ENCODE assay signal across 9 cellular contexts in genomic region chr1:181152892-181153633, GRCh38.
DNase-seq lines count a peak whose midpoint lies in the region; ATAC-seq and TF ChIP-seq lines count a peak whose summit lies in the region.
"Had no signal": no experiment of that assay in that cellular context is flagged by ENCODE, and none has a peak within 500 bp of the region (broad histone marks: within the 10 kb centered on the region; RNA-seq: fewer than 3 reads in every experiment).

No MANE protein-coding gene starts in this region.

- peak; percentile 44 to 45 for TF ChIP-seq POLR2A in Peyer's patch (IDR thresholded peaks at IDR 0.05)

- H3K4me1 Mint-ChIP-seq in activated T-cell treated with anti-CD3 and anti-CD28 coated beads, Interleukin-2, amount 50 U/mL, for 24 hours (ENCODE audit: low read depth), result peaks cover 59% of the 10 kb centered on the region
- H3K4me1 Mint-ChIP-seq in activated T-cell treated with anti-CD3 and anti-CD28 coated beads, Interleukin-2, amount 50 U/mL, for 4 hours (ENCODE audit: low read depth), result peaks cover 50% of the 10 kb centered on the region
- peaks cover 7% of the 10 kb centered on the region for H3K4me1 Mint-ChIP-seq in osteocyte (ENCODE audit: unreplicated experiment)

- no peaks in the 10 kb centered on the region for H3K27me3 Mint-ChIP-seq in activated T-cell treated with anti-CD3 and anti-CD28 coated beads, Interleukin-2, amount 50 U/mL, for 24 hours
- H3K27me3 Mint-ChIP-seq in activated T-cell treated with anti-CD3 and anti-CD28 coated beads, Interleukin-2, amount 50 U/mL, for 4 hours (ENCODE audit: low read depth), result no peaks in the 10 kb centered on the region
- H3K27me3 Mint-ChIP-seq in osteocyte (ENCODE audit: unreplicated experiment), result peaks cover 9% of the 10 kb centered on the region

- H3K36me3 ChIP-seq in Peyer's patch, result no peaks in the 10 kb centered on the region

- H3K27ac Mint-ChIP-seq in activated T-cell treated with anti-CD3 and anti-CD28 coated beads, Interleukin-2, amount 50 U/mL, for 24 hours, result no peak overlapping the region
- H3K27ac Mint-ChIP-seq in osteocyte (ENCODE audit: unreplicated experiment), result no peak overlapping the region

- peak overlapping the region; percentile 47 to 84 (median 74) for H3K27ac ChIP-seq in Peyer's patch
- H3K27ac ChIP-seq: 22Rv1 had no signal

- H3K36me3 Mint-ChIP-seq in activated T-cell treated with anti-CD3 and anti-CD28 coated beads, Interleukin-2, amount 50 U/mL, for 24 hours (ENCODE audit: low read depth), result no peaks in the 10 kb centered on the region
- no peaks in the 10 kb centered on the region for H3K36me3 Mint-ChIP-seq in activated T-cell treated with anti-CD3 and anti-CD28 coated beads, Interleukin-2, amount 50 U/mL, for 4 hours (ENCODE audit: insufficient read depth)
- no peaks in the 10 kb centered on the region for H3K36me3 Mint-ChIP-seq in osteocyte (ENCODE audit: unreplicated experiment)

- TF ChIP-seq CTCF in Peyer's patch (IDR thresholded peaks at IDR 0.05) (peak in 3 of 6 experiments; percentile 32 to 45 (median 33)), fibroblast of mammary gland (conservative IDR thresholded peaks at IDR 0.05; ENCODE audit: control insufficient read depth, insufficient read depth, low read depth, low read length) (peak; percentile 35), osteocyte (IDR thresholded peaks at IDR 0.05) (no peak)

- H3K27me3 ChIP-seq in Peyer's patch, result no peaks in the 10 kb centered on the region

- H3K4me3 Mint-ChIP-seq in activated T-cell treated with anti-CD3 and anti-CD28 coated beads, Interleukin-2, amount 50 U/mL, for 24 hours, result no peak overlapping the region
- H3K4me3 Mint-ChIP-seq in activated T-cell treated with anti-CD3 and anti-CD28 coated beads, Interleukin-2, amount 50 U/mL, for 4 hours, result no peak overlapping the region
- H3K4me3 Mint-ChIP-seq in osteocyte (ENCODE audit: unreplicated experiment), result no peak overlapping the region

- ATAC-seq in activated T-cell treated with anti-CD3 and anti-CD28 coated beads, Interleukin-2, amount 50 U/mL, for 4 hours, result no peak
- peak; percentile 67 for ATAC-seq in HG03039 (IDR thresholded peaks at IDR 0.05; ENCODE audit: unreplicated experiment)

- peaks cover 5 to 32% (median 23%) of the 10 kb centered on the region in 4 donors for H3K4me1 ChIP-seq in Peyer's patch

- no peaks in the 10 kb centered on the region for H3K9me3 ChIP-seq in Peyer's patch

- no peaks in the 10 kb centered on the region for H3K9me3 Mint-ChIP-seq in activated T-cell treated with anti-CD3 and anti-CD28 coated beads, Interleukin-2, amount 50 U/mL, for 24 hours
- no peaks in the 10 kb centered on the region for H3K9me3 Mint-ChIP-seq in activated T-cell treated with anti-CD3 and anti-CD28 coated beads, Interleukin-2, amount 50 U/mL, for 4 hours
- H3K9me3 Mint-ChIP-seq in osteocyte (ENCODE audit: unreplicated experiment), result no peaks in the 10 kb centered on the region

- DNase-seq in activated T-cell treated with anti-CD3 and anti-CD28 coated beads, Interleukin-2, amount 50 U/mL, for 24 hours, result peak; percentile 26
- DNase-seq in activated T-cell treated with anti-CD3 and anti-CD28 coated beads, Interleukin-2, amount 50 U/mL, for 4 hours, result no peak
- DNase-seq in Peyer's patch (peak; percentile 69 to 89 (median 70)), fibroblast of mammary gland (ENCODE audit: low read depth) (peak; percentile 77), occipital lobe (lab: John Stamatoyannopoulos, UW) (peak; percentile 73), osteocyte (ENCODE audit: extremely low spot score, unreplicated experiment) (no peak)
- DNase-seq in stimulated activated naive CD4-positive, alpha-beta T cell treated with Interleukin-2 at 50 U/mL for 16 hours (lab: John Stamatoyannopoulos, UW), result no peak

- no peak overlapping the region for H3K4me3 ChIP-seq in Peyer's patch
- H3K4me3 ChIP-seq in fibroblast of mammary gland (ENCODE audit: control insufficient read depth, low read depth, low read length), result no peak overlapping the region

Comparison
In these comparisons a context has a peak if more than half of its experiments do, and no peak if none do; other contexts are left out.
1. DNase-seq: peak in activated T-cell treated with anti-CD3 and anti-CD28 coated beads, Interleukin-2, amount 50 U/mL, for 24 hours (single experiment), Peyer's patch (3 of 3), fibroblast of mammary gland (single experiment) and occipital lobe (single experiment); none in activated T-cell treated with anti-CD3 and anti-CD28 coated beads, Interleukin-2, amount 50 U/mL, for 4 hours (single experiment), stimulated activated naive CD4-positive, alpha-beta T cell treated with Interleukin-2 at 50 U/mL for 16 hours (single experiment) and osteocyte (single experiment).